In the genomic region with DNA sequence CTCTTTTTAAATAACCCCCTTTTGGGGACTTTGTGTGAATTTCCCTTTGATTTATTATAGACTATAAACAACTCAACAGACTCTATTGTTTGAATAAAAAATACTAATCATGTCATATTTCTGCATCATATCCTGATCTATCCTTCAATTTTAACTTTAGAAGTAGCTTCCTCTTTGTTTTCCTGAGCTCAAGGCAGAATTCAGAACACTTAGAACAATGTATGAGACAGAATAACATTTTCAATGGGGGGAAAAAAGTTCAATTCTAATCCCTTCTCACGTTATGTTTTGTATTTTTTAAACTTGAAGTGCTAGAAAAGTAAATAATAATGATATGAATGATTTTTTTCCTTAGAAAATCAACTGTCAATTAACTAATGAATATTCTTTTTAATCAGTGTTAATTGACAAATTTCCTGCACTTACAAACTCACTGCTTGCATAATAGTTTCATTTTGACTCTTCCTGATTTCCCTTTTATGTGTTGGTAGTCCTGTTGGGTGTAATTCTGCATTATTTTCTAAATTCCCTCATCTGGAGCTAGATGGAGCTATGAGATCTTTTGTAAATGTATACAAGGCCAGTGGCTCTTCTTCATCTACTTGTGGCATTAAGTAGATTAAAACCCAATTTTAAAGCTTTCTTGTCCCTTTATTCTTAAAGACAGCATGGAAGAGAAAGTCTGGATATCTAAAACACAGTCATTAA, we compare ENCODE assay signal across 8 cellular contexts.
DNase-seq lines count a peak whose midpoint lies in the region; ATAC-seq, FAIRE-seq and TF ChIP-seq lines count a peak whose summit lies in the region.

No MANE protein-coding gene starts in this region.

- no peak overlapping the region for H3K4me3 ChIP-seq in coronary artery

- FAIRE-seq in GM12891 (lab: Jason Lieb, UNC) = no peak

- DNase-seq in NCI-H2081 (lab: John Stamatoyannopoulos, UW) = peak; percentile 26 to 47
- no peak for DNase-seq in NCI-H2081 treated with DMSO at 0.1 percent for 48 hours (lab: John Stamatoyannopoulos, UW)
- peak; percentile 57 for DNase-seq in NCI-H2227 (lab: John Stamatoyannopoulos, UW; ENCODE audit: unreplicated experiment)
- DNase-seq in cerebellar cortex (ENCODE audit: low spot score) = peak; percentile 21
- DNase-seq in myocyte (ENCODE audit: low read depth) = peak; percentile 37
- DNase-seq in coronary artery (ENCODE audit: low spot score) = no peak
- no peak for DNase-seq in GM12891 (ENCODE audit: insufficient read length, low spot score)

- TF ChIP-seq POLR2A in GM12891 (IDR thresholded peaks at IDR 0.05; ENCODE audit: low read depth, low read length) = no peak

- no peak overlapping the region for H3K27ac ChIP-seq in coronary artery

- TF ChIP-seq CTCF in coronary artery (IDR thresholded peaks at IDR 0.05) = no peak

- no peak for ATAC-seq in GM21515 (IDR thresholded peaks at IDR 0.05; ENCODE audit: unreplicated experiment)

TF ChIP-seq in GM12891, 5 proteins besides CTCF, POLR2A, EP300 and RAD21:
- TF ChIP-seq POLR2AphosphoS5 (IDR thresholded peaks at IDR 0.05; ENCODE audit: low read depth, low read length) = no peak
- TF ChIP-seq SPI1 (IDR thresholded peaks at IDR 0.05; ENCODE audit: low read depth, low read length) = no peak
- no peak for TF ChIP-seq TAF1 (IDR thresholded peaks at IDR 0.05; ENCODE audit: low read depth, low read length)
- TF ChIP-seq POU2F2 (IDR thresholded peaks at IDR 0.05; ENCODE audit: low read depth, low read length) = no peak
- TF ChIP-seq PAX5 (IDR thresholded peaks at IDR 0.05; ENCODE audit: insufficient read depth, low read length, severe bottlenecking) = no peak

Comparison
In these comparisons a context has a peak if more than half of its experiments do, and no peak if none do; other contexts are left out.
1. DNase-seq: peak in NCI-H2081 (2 of 2), NCI-H2227 (single experiment), cerebellar cortex (single experiment) and myocyte (single experiment); none in NCI-H2081 treated with DMSO at 0.1 percent for 48 hours (single experiment), coronary artery (single experiment) and GM12891 (single experiment).